ENCODE assay signal across 1 cellular context in genomic region chr16:14307623-14308356, GRCh38.
TF ChIP-seq lines count a peak whose summit lies in the region.

No MANE protein-coding gene starts in this region.

TF ChIP-seq in K562, 482 proteins besides CTCF, POLR2A, EP300 and RAD21 (continued from another document and continues in another):
- TF ChIP-seq MGA (IDR thresholded peaks at IDR 0.05) (peak; percentile 68), ZNF431 (CRISPR knock-in tag; IDR thresholded peaks at IDR 0.05) (no peak), TAF1 (IDR thresholded peaks at IDR 0.05; ENCODE audit: control insufficient read depth, extremely low read depth, insufficient read depth, low read length, severe bottlenecking) (no peak), CCAR2 (IDR thresholded peaks at IDR 0.05; ENCODE audit: low read depth, low read length) (no peak), KLF10 (CRISPR knock-in tag; IDR thresholded peaks at IDR 0.05) (no peak), ZNF232 (CRISPR knock-in tag; IDR thresholded peaks at IDR 0.05) (no peak), UBTF (IDR thresholded peaks at IDR 0.05; ENCODE audit: borderline replicate concordance in 1 of 2, low read depth in 2 of 2, low read length in 2 of 2) (no peak), HES1 (IDR thresholded peaks at IDR 0.05; ENCODE audit: low read depth) (no peak), ZNF280B (CRISPR knock-in tag; IDR thresholded peaks at IDR 0.05) (no peak), ZFX (CRISPR knock-in tag; IDR thresholded peaks at IDR 0.05) (peak; percentile 50), PCBP2 (IDR thresholded peaks at IDR 0.05; ENCODE audit: low read depth, low read length, poor library complexity, severe bottlenecking) (no peak), GABPB2 (CRISPR knock-in tag; conservative IDR thresholded peaks at IDR 0.05) (no peak), E2F3 (CRISPR knock-in tag; IDR thresholded peaks at IDR 0.05) (no peak), NR2C2 (CRISPR knock-in tag; IDR thresholded peaks at IDR 0.05) (no peak), NR2C2 (tag; IDR thresholded peaks at IDR 0.05) (0 out of 2 replicates have a peak, but pooled peaks have one; percentile 16), ZNF592 (IDR thresholded peaks at IDR 0.05) (peak; percentile 73), RERE (CRISPR knock-in tag; IDR thresholded peaks at IDR 0.05; ENCODE audit: borderline replicate concordance) (no peak), ZNF175 (CRISPR knock-in tag; IDR thresholded peaks at IDR 0.05; ENCODE audit: low read depth) (0 out of 2 replicates have a peak, but pooled peaks have one; percentile 50), DIDO1 (tag; IDR thresholded peaks at IDR 0.05; ENCODE audit: low read depth) (no peak), TEAD1 (CRISPR knock-in tag; IDR thresholded peaks at IDR 0.05) (no peak), GMEB1 (CRISPR knock-in tag; IDR thresholded peaks at IDR 0.05) (no peak), ZFP36 (IDR thresholded peaks at IDR 0.05; ENCODE audit: low read depth, low read length, partially characterized antibody) (no peak), SMAD4 (CRISPR knock-in tag; conservative IDR thresholded peaks at IDR 0.05) (peak; percentile 51; the same call in 1 of the 2 replicates)
